30 cellular contexts compared by ENCODE assay signal in the genomic region with DNA sequence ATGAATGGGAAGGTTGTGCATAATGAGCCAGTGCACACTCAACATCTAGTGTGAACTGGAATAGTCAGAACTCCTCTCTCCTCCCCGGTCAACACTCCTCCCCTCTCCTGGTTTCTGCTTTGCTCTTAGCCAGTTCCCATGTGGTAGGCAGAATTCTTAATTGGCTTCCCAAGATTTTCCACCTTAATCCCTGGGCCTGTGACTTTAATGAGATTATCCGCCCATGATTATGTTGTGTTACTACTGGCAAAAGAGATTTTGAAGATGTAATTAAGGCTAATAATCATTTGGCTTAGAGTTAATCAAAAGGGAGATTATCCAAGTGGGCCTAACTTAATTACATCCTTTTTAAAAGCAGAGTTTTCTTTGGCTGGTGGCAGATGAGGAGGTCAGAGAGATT.
"Had no signal": no experiment of that assay in that cellular context is flagged by ENCODE, and none has a peak within 500 bp of the region (broad histone marks: within the 10 kb centered on the region; RNA-seq: fewer than 3 reads in every experiment).

No MANE protein-coding gene starts in this region.

- H3K27me3 ChIP-seq: esophagus squamous epithelium, left lung, ovary, right lobe of liver, suprapubic skin, transverse colon, upper lobe of right lung, uterus had no signal

- H3K4me1 ChIP-seq: esophagus squamous epithelium, heart right ventricle, left lung, psoas muscle, right lobe of liver, suprapubic skin, transverse colon, upper lobe of right lung, uterus had no signal

- H3K36me3 ChIP-seq: esophagus squamous epithelium, heart right ventricle, left lung, ovary, right lobe of liver, suprapubic skin, transverse colon, upper lobe of right lung, uterus had no signal

- FAIRE-seq: endometrium, islet of Langerhans, small intestine had no signal

- H3K4me3 ChIP-seq: esophagus squamous epithelium, heart right ventricle, left lung, ovary, psoas muscle, right lobe of liver, suprapubic skin, transverse colon, upper lobe of right lung, uterus had no signal

- DNase-seq: cortex of kidney; effector memory CD8-positive, alpha-beta T cell; erythroblast; esophagus squamous epithelium; foreskin melanocyte; glutamatergic neuron; heart right ventricle; hippocampal formation; left cardiac atrium; left lung; mesenchymal stem cell; midbrain; naive thymus-derived CD4-positive, alpha-beta T cell; occipital lobe; ovary; posterior cingulate gyrus; psoas muscle; right lobe of liver; small intestine; stimulated activated CD4-positive, alpha-beta T cell treated with anti-CD3 and anti-CD28 coated beads, Interleukin-15, amount 100 ng/mL, for 24 hours; stimulated activated CD4-positive, alpha-beta T cell treated with anti-CD3 and anti-CD28 coated beads, Interleukin-4, amount 100 ng/mL, for 1 hour; stimulated activated CD8-positive, alpha-beta memory T cell treated with anti-CD3 and anti-CD28 coated beads, Interleukin-4, amount 100 ng/mL, for 48 hours; stimulated activated naive CD4-positive, alpha-beta T cell; stimulated activated naive CD8-positive, alpha-beta T cell treated with anti-CD3 and anti-CD28 coated beads, Interleukin-15, amount 100 ng/mL, for 72 hours; transverse colon; upper lobe of right lung; uterus had no signal

- H3K27ac ChIP-seq: esophagus squamous epithelium, heart right ventricle, left lung, ovary, psoas muscle, right lobe of liver, suprapubic skin, transverse colon, upper lobe of right lung, uterus had no signal
